Comparison of ENCODE assay signal across 21 cellular contexts in genomic region chr3:103169289-103169688, GRCh38.
"Had no signal": no experiment of that assay in that cellular context is flagged by ENCODE, and none has a peak within 500 bp of the region (broad histone marks: within the 10 kb centered on the region; RNA-seq: fewer than 3 reads in every experiment).

No MANE protein-coding gene starts in this region.

- H3K27me3 ChIP-seq: adrenal gland, tibial artery had no signal

- H3K27ac ChIP-seq: adrenal gland, dorsolateral prefrontal cortex, epithelial cell of prostate, left ventricle myocardium inferior, tibial artery had no signal

- H3K36me3 ChIP-seq: adrenal gland, left ventricle myocardium inferior, tibial artery had no signal

- DNase-seq: activated CD4-positive, alpha-beta T cell treated with anti-CD3 and anti-CD28 coated beads, Interleukin-2, amount 50 U/mL, for 4 hours; activated CD4-positive, CD25-positive, alpha-beta regulatory T cell treated with anti-CD3 and anti-CD28 coated beads, Interleukin-2, amount 50 U/mL, for 72 hours; activated effector memory CD4-positive, alpha-beta T cell treated with anti-CD3 and anti-CD28 coated beads, Interleukin-2, amount 50 U/mL, for 16 hours; activated T-cell treated with anti-CD3 and anti-CD28 coated beads, Interleukin-2, amount 50 U/mL, for 72 hours; adrenal gland; dorsolateral prefrontal cortex; foreskin fibroblast; hypothalamus; kidney; left ventricle myocardium inferior; stimulated activated CD4-positive, alpha-beta T cell treated with anti-CD3 and anti-CD28 coated beads, Interleukin-12 subunit alpha, Interleukin-12 subunit beta, amount 100 ng/mL, for 4 hours; stimulated activated CD4-positive, alpha-beta T cell treated with anti-CD3 and anti-CD28 coated beads, Interleukin-2, amount 100 ng/mL, for 24 hours; stimulated activated naive CD4-positive, alpha-beta T cell treated with Interleukin-2 at 50 U/mL for 16 hours; substantia nigra; tibial artery had no signal

- FAIRE-seq: colon, kidney, urothelium cell line had no signal

- H3K4me1 Mint-ChIP-seq: activated naive CD4-positive, alpha-beta T cell treated with anti-CD3 and anti-CD28 coated beads, Interleukin-2, amount 50 U/mL, for 24 hours; memory B cell had no signal

- H3K4me3 Mint-ChIP-seq: activated naive CD4-positive, alpha-beta T cell treated with anti-CD3 and anti-CD28 coated beads, Interleukin-2, amount 50 U/mL, for 24 hours; activated T-cell treated with anti-CD3 and anti-CD28 coated beads, Interleukin-2, amount 50 U/mL, for 72 hours; memory B cell; T-helper 2 cell treated with Interferon-gamma antibody and Interleukin-4, amounts not matched to agents 5 μg/mL and 100 μg/mL, for 36 hours had no signal

- H3K9me3 ChIP-seq: adrenal gland, left ventricle myocardium inferior, tibial artery had no signal

- H3K4me1 ChIP-seq: adrenal gland, left ventricle myocardium inferior, tibial artery had no signal

- H3K36me3 Mint-ChIP-seq: activated naive CD4-positive, alpha-beta T cell treated with anti-CD3 and anti-CD28 coated beads, Interleukin-2, amount 50 U/mL, for 24 hours; memory B cell had no signal

- H3K27ac Mint-ChIP-seq: activated naive CD4-positive, alpha-beta T cell treated with anti-CD3 and anti-CD28 coated beads, Interleukin-2, amount 50 U/mL, for 24 hours; activated T-cell treated with anti-CD3 and anti-CD28 coated beads, Interleukin-2, amount 50 U/mL, for 72 hours; memory B cell; T-helper 2 cell treated with Interferon-gamma antibody and Interleukin-4, amounts not matched to agents 5 μg/mL and 100 μg/mL, for 36 hours had no signal

- H3K4me3 ChIP-seq: adrenal gland, dorsolateral prefrontal cortex, left ventricle myocardium inferior, tibial artery had no signal
